Comparison of ENCODE assay signal across 8 cellular contexts in the genomic region with DNA sequence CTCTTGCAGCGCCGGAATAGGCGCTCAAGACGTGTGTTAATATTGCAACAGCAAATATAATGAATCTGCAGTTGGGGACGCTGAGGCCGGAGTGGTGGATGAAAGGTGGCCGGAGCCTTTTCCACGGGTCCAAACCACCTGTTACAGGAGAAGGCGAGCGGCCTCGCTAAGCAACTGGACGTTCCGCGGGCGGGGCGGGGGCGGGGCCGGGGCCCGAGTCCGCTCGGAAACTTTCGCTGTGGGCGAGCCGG. TPM values are rescaled to one million over a fixed set of nuclear protein-coding genes. Genes with fewer than 3 reads are reported as not detected.
DNase-seq lines count a peak whose midpoint lies in the region; ATAC-seq, FAIRE-seq and TF ChIP-seq lines count a peak whose summit lies in the region.

No MANE protein-coding gene starts in this region.

- H3K14ac ChIP-seq in mesenchymal stem cell (ENCODE audit: low read length in 2 of 2), result no peak overlapping the region

- in situ Hi-C loops in GM23248 (cut with MboI), result loop anchor here (5.0 kb wide), 1 partner anchor 58 kb away; no protein-coding TSS in a partner anchor

- H3K4me3 ChIP-seq in A549 (peak overlapping the region; percentile 31), GM23248 (peak overlapping the region; percentile 86), adipocyte (ENCODE audit: low read length) (peak overlapping the region; percentile 72), mesenchymal stem cell (ENCODE audit: insufficient read depth in 1 of 2, low read depth in 1 of 2, low read length in 2 of 2) (peak overlapping the region in 1 of 2 experiments; percentile 78)

- no peak overlapping the region for H2AK5ac ChIP-seq in mesenchymal stem cell (ENCODE audit: low read length, severe bottlenecking)

- no peak for FAIRE-seq in A549 (lab: Jason Lieb, UNC)

- peak overlapping the region; percentile 41 for H3K9ac ChIP-seq in GM23248
- H3K9ac ChIP-seq in adipocyte (ENCODE audit: low read length), result peak overlapping the region; percentile 68
- H3K9ac ChIP-seq in mesenchymal stem cell (ENCODE audit: low read length), result peak overlapping the region; percentile 73

- no peak overlapping the region for H3K18ac ChIP-seq in mesenchymal stem cell (ENCODE audit: low read depth in 1 of 2, low read length in 2 of 2)

- DNase-seq in A549 (ENCODE audit: low read depth in 1 of 2, low spot score in 1 of 2), result no peak
- DNase-seq in GM23248, result no peak
- no peak for DNase-seq in adipocyte (ENCODE audit: low read depth)
- DNase-seq in mesenchymal stem cell, result no peak
- DNase-seq in kidney glomerular epithelial cell (lab: John Stamatoyannopoulos, UW), result no peak
- no peak for DNase-seq in EL
- no peak for DNase-seq in activated effector memory CD4-positive, alpha-beta T cell treated with Interleukin-2 at 50 U/mL for 16 hours

- H3F3A ChIP-seq in GM23248 (ENCODE audit: insufficient read depth), result peaks cover 14% of the 10 kb centered on the region

- H3K9me3 ChIP-seq in A549 (no peaks in the 10 kb centered on the region), GM23248 (ENCODE audit: low read depth) (no peaks in the 10 kb centered on the region), adipocyte (ENCODE audit: control insufficient read depth, low read length) (no peaks in the 10 kb centered on the region), mesenchymal stem cell (ENCODE audit: control insufficient read depth, low read length) (no peaks in the 10 kb centered on the region)

- TF ChIP-seq CTCF in A549 (IDR thresholded peaks at IDR 0.05), result no peak

- H4K20me1 ChIP-seq in GM23248 (ENCODE audit: insufficient read depth), result 0 out of 2 replicates have a peak, but pooled peaks cover 5% of the 10 kb centered on the region

- H2BK5ac ChIP-seq in mesenchymal stem cell (ENCODE audit: low read depth, low read length, poor library complexity, severe bottlenecking), result no peak overlapping the region

- no peak overlapping the region for H3K4ac ChIP-seq in mesenchymal stem cell (ENCODE audit: low read depth in 1 of 2, low read length in 2 of 2)

- 0% methylated on average over 4 of the region's 24 CpGs for WGBS in A549 (ENCODE audit: missing lambda C conversion rate)
- WGBS in GM23248 (ENCODE audit: low coverage in 1 of 2, low lambda C conversion rate in 2 of 2, missing lambda C conversion rate in 2 of 2), 2 experiments, result 1 to 4% methylated on average over 13 to 14 of the region's 24 CpGs
- WGBS in mesenchymal stem cell, result 3% methylated on average over 23 of the region's 24 CpGs

- no peaks in the 10 kb centered on the region for H3K79me1 ChIP-seq in mesenchymal stem cell (replicated peaks; ENCODE audit: low read length, poor library complexity, severe bottlenecking)

- no peak for TF ChIP-seq POLR2A in A549 (IDR thresholded peaks at IDR 0.05; ENCODE audit: low read length)

- H2AFZ ChIP-seq in GM23248, result peak overlapping the region; percentile 77
- peak overlapping the region; percentile 77 for H2AFZ ChIP-seq in mesenchymal stem cell (ENCODE audit: low read depth, low read length)

- ATAC-seq in A549 (no peak), HG02623 (IDR thresholded peaks at IDR 0.05; ENCODE audit: unreplicated experiment) (no peak)

- H3K27me3 ChIP-seq in GM23248 (replicated peaks; ENCODE audit: insufficient read depth), result peaks cover 5% of the 10 kb centered on the region; the same call in 1 of the 2 replicates
- H3K27me3 ChIP-seq in adipocyte (replicated peaks; ENCODE audit: control insufficient read depth, insufficient read depth, low read length), result peaks cover 11% of the 10 kb centered on the region
- peaks cover 0 to 12% of the 10 kb centered on the region in 2 experiments for H3K27me3 ChIP-seq in mesenchymal stem cell (ENCODE audit: control insufficient read depth in 1 of 2, insufficient read depth in 1 of 2, low read length in 2 of 2)

- peak overlapping the region; percentile 39 to 61; a peak in 2 of 6 replicates for H3K27ac ChIP-seq in A549
- no peak overlapping the region for H3K27ac ChIP-seq in GM23248
- H3K27ac ChIP-seq in mesenchymal stem cell (ENCODE audit: low read length, poor library complexity, severe bottlenecking), result no peak overlapping the region

- no peak overlapping the region for H2BK15ac ChIP-seq in mesenchymal stem cell (ENCODE audit: low read depth, poor library complexity, severe bottlenecking)

- H2BK12ac ChIP-seq in mesenchymal stem cell (ENCODE audit: low read length in 2 of 2), result no peak overlapping the region

- H4K8ac ChIP-seq in mesenchymal stem cell (ENCODE audit: low read length), result no peak overlapping the region

- H3K4me2 ChIP-seq in A549, result peak overlapping the region; percentile 85
- H3K4me2 ChIP-seq in GM23248 (ENCODE audit: unreplicated experiment), result peak overlapping the region; percentile 74
- H3K4me2 ChIP-seq in mesenchymal stem cell (ENCODE audit: low read length, poor library complexity, severe bottlenecking), result peak overlapping the region; percentile 88

- CTCF ChIA-PET in A549 (lab: Yijun Ruan, JAX), result interaction anchor here (3.2 to 3.5 kb wide), 2 partner anchors 19 to 58 kb away, joined by 11 to 20 read pairs; no protein-coding TSS in a partner anchor

- TF ChIP-seq EP300 in A549 (IDR thresholded peaks at IDR 0.05), result no peak

- no peaks in the 10 kb centered on the region for H3K9me2 ChIP-seq in GM23248 (ENCODE audit: insufficient read depth)

- H3K36me3 ChIP-seq in GM23248 (ENCODE audit: low read depth) (no peaks in the 10 kb centered on the region), adipocyte (ENCODE audit: control insufficient read depth, insufficient read depth, low read length, severe bottlenecking) (no peaks in the 10 kb centered on the region), mesenchymal stem cell (ENCODE audit: control insufficient read depth in 1 of 2, insufficient read depth in 2 of 2, low read depth in 1 of 2, low read length in 2 of 2) (no peaks in the 10 kb centered on the region)

- H3K4me1 ChIP-seq in A549, result peaks cover 28% of the 10 kb centered on the region
- H3K4me1 ChIP-seq in GM23248 (ENCODE audit: insufficient read depth), result peaks cover 14% of the 10 kb centered on the region
- H3K4me1 ChIP-seq in adipocyte (ENCODE audit: control insufficient read depth, insufficient read depth, low read length), result peaks cover 46% of the 10 kb centered on the region
- H3K4me1 ChIP-seq in mesenchymal stem cell (ENCODE audit: control insufficient read depth, insufficient read depth, low read depth, low read length), result peaks cover 31% of the 10 kb centered on the region

- H3K79me2 ChIP-seq in GM23248 (ENCODE audit: insufficient read depth), result no peaks in the 10 kb centered on the region

- no peak for TF ChIP-seq RAD21 in A549 (conservative IDR thresholded peaks at IDR 0.05 in 1 of 2, IDR thresholded peaks at IDR 0.05 in 1 of 2)

- no peak overlapping the region for H2BK120ac ChIP-seq in mesenchymal stem cell (ENCODE audit: low read depth, low read length)

- H4K91ac ChIP-seq in mesenchymal stem cell (ENCODE audit: low read length), result no peak overlapping the region

- POLR2A ChIA-PET in A549 (lab: Yijun Ruan, JAX), result no interaction called here

- no peak overlapping the region for H3K23ac ChIP-seq in mesenchymal stem cell (ENCODE audit: low read length in 2 of 2)

TF ChIP-seq in A549, 52 proteins besides CTCF, POLR2A, EP300 and RAD21 (continues in another document):
- TF ChIP-seq, protein P1, sequence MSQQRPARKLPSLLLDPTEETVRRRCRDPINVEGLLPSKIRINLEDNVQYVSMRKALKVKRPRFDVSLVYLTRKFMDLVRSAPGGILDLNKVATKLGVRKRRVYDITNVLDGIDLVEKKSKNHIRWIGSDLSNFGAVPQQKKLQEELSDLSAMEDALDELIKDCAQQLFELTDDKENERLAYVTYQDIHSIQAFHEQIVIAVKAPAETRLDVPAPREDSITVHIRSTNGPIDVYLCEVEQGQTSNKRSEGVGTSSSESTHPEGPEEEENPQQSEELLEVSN (IDR thresholded peaks at IDR 0.05; ENCODE audit: borderline replicate concordance, low read depth), result no peak
- TF ChIP-seq ZFP36 (IDR thresholded peaks at IDR 0.05; ENCODE audit: borderline replicate concordance, partially characterized antibody) (no peak), RNF2 (IDR thresholded peaks at IDR 0.05; ENCODE audit: borderline replicate concordance, low read depth) (no peak), SMC3 (IDR thresholded peaks at IDR 0.05) (no peak), MAFK (IDR thresholded peaks at IDR 0.05; ENCODE audit: partially characterized antibody) (no peak), ZNF302 (CRISPR knock-in tag; IDR thresholded peaks at IDR 0.05) (no peak), CBX8 (IDR thresholded peaks at IDR 0.05) (no peak), HOXB5 (CRISPR knock-in tag; IDR thresholded peaks at IDR 0.05) (no peak), CBX2 (IDR thresholded peaks at IDR 0.05; ENCODE audit: borderline replicate concordance, low read depth) (no peak), KDM1A (IDR thresholded peaks at IDR 0.05; ENCODE audit: low read depth) (no peak), PHF8 (IDR thresholded peaks at IDR 0.05; ENCODE audit: borderline replicate concordance, low read depth) (no peak)
- TF ChIP-seq, protein P2, sequence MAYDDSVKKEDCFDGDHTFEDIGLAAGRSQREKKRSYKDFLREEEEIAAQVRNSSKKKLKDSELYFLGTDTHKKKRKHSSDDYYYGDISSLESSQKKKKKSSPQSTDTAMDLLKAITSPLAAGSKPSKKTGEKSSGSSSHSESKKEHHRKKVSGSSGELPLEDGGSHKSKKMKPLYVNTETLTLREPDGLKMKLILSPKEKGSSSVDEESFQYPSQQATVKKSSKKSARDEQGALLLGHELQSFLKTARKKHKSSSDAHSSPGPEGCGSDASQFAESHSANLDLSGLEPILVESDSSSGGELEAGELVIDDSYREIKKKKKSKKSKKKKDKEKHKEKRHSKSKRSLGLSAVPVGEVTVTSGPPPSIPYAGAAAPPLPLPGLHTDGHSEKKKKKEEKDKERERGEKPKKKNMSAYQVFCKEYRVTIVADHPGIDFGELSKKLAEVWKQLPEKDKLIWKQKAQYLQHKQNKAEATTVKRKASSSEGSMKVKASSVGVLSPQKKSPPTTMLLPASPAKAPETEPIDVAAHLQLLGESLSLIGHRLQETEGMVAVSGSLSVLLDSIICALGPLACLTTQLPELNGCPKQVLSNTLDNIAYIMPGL (CRISPR knock-in tag; IDR thresholded peaks at IDR 0.05; ENCODE audit: borderline replicate concordance), result no peak

RNA-seq across cellular contexts. Expression of a gene that starts 0.3 kb away (rescaled TPM):
- polyA plus RNA-seq in A549 (2011; rRNA removed) (8.8 and 12.0 TPM in 2 replicates), A549 (2017; fragmentation: RNase III; extraction: RNeasy Plus Mini Kit Qiagen cat#74134 plus additional on column Dnase treatment) (12.6 to 14.3 TPM (median 13.6 TPM) in 3 replicates), GM23248 (2016; fragmentation: Nextera tagmentation; extraction: Ambion mirVana) (24.4 and 25.0 TPM in 2 replicates)
- polyA plus RNA-seq in A549 (2012; cell fraction: cytosol; rRNA removed), result 12.9 and 16.8 TPM in 2 replicates
- polyA plus RNA-seq in A549 (2012; cell fraction: nucleus; rRNA removed), result 39.9 and 60.5 TPM in 2 replicates
- 9.0 and 14.9 TPM in 2 replicates for polyA minus RNA-seq in A549 (2011; rRNA and poly(A)+ RNA removed)
- total RNA-seq in GM23248 (2014; rRNA removed; shearing (Covaris generic)), result 21.5 and 24.2 TPM in 2 replicates
- polyA plus RNA-seq in mesenchymal stem cell (2013, experiment 1 of 2), result 34.5 TPM
- polyA plus RNA-seq in mesenchymal stem cell (2013, experiment 2 of 2), result 32.5 TPM

Comparison
In these comparisons a context has a peak if more than half of its experiments do, and no peak if none do; other contexts are left out.
1. H3K27ac ChIP-seq: peak in A549 (2 of 2); none in GM23248 (single experiment) and mesenchymal stem cell (single experiment).
2. Peak in every context shown above with its lines, with median percentiles within 50 percentile points of each other: H3K4me2 ChIP-seq and H3K9ac ChIP-seq.